ENCODE assay signal across 1 cellular context in the genomic region with DNA sequence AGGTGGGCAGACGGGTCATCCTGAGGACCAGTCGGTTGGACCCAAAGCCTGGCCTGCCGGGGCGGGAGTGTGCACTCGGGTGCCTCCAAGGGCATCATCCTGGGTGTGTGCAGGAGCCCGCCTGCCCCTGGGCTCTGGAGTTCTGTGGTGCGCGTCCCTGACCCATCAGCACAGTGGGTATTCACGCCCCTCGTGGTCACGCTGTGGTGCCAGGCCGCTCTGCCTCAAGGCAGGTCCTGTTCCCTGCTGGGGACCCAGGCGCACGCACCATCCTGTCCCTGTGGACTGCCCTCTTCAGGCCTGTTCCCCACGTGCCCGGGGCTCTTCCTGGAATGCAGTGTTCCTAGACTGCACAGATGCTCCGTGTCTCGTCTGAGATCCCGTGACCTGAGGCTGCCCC.
TF ChIP-seq lines count a peak whose summit lies in the region.

No MANE protein-coding gene starts in this region.

TF ChIP-seq in SK-N-SH, 30 proteins besides CTCF, POLR2A, EP300 and RAD21 (continued from another document):
- TF ChIP-seq, protein P1, sequence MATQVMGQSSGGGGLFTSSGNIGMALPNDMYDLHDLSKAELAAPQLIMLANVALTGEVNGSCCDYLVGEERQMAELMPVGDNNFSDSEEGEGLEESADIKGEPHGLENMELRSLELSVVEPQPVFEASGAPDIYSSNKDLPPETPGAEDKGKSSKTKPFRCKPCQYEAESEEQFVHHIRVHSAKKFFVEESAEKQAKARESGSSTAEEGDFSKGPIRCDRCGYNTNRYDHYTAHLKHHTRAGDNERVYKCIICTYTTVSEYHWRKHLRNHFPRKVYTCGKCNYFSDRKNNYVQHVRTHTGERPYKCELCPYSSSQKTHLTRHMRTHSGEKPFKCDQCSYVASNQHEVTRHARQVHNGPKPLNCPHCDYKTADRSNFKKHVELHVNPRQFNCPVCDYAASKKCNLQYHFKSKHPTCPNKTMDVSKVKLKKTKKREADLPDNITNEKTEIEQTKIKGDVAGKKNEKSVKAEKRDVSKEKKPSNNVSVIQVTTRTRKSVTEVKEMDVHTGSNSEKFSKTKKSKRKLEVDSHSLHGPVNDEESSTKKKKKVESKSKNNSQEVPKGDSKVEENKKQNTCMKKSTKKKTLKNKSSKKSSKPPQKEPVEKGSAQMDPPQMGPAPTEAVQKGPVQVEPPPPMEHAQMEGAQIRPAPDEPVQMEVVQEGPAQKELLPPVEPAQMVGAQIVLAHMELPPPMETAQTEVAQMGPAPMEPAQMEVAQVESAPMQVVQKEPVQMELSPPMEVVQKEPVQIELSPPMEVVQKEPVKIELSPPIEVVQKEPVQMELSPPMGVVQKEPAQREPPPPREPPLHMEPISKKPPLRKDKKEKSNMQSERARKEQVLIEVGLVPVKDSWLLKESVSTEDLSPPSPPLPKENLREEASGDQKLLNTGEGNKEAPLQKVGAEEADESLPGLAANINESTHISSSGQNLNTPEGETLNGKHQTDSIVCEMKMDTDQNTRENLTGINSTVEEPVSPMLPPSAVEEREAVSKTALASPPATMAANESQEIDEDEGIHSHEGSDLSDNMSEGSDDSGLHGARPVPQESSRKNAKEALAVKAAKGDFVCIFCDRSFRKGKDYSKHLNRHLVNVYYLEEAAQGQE (IDR thresholded peaks at IDR 0.05; ENCODE audit: low read depth, low read length), result no peak
- no peak for TF ChIP-seq YY1 (IDR thresholded peaks at IDR 0.05; ENCODE audit: low read depth)
- TF ChIP-seq ELF1 (IDR thresholded peaks at IDR 0.05), result no peak
- TF ChIP-seq, protein P2, sequence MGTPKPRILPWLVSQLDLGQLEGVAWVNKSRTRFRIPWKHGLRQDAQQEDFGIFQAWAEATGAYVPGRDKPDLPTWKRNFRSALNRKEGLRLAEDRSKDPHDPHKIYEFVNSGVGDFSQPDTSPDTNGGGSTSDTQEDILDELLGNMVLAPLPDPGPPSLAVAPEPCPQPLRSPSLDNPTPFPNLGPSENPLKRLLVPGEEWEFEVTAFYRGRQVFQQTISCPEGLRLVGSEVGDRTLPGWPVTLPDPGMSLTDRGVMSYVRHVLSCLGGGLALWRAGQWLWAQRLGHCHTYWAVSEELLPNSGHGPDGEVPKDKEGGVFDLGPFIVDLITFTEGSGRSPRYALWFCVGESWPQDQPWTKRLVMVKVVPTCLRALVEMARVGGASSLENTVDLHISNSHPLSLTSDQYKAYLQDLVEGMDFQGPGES (IDR thresholded peaks at IDR 0.05; ENCODE audit: low read depth, low read length), result no peak
